Comparison of ENCODE assay signal across 9 cellular contexts in genomic region chr14:65356327-65356836, GRCh38. TPM values are rescaled to one million over a fixed set of nuclear protein-coding genes. Genes with fewer than 3 reads are reported as not detected.
DNase-seq lines count a peak whose midpoint lies in the region; ATAC-seq lines count a peak whose summit lies in the region.
"Had no signal": no experiment of that assay in that cellular context is flagged by ENCODE, and none has a peak within 500 bp of the region (broad histone marks: within the 10 kb centered on the region; RNA-seq: fewer than 3 reads in every experiment).

No MANE protein-coding gene starts in this region.

- no peak overlapping the region for H3K4me3 Mint-ChIP-seq in activated CD4-positive, alpha-beta memory T cell treated with anti-CD3 and anti-CD28 coated beads, Interleukin-2, amount 10 ng/mL, durations not matched to agents 7 days and 5 days
- H3K4me3 Mint-ChIP-seq: CD8-positive, alpha-beta T cell had no signal

- H3K9me3 Mint-ChIP-seq in activated CD4-positive, alpha-beta memory T cell treated with anti-CD3 and anti-CD28 coated beads, Interleukin-2, amount 10 ng/mL, durations not matched to agents 7 days and 5 days, result no peaks in the 10 kb centered on the region
- H3K9me3 Mint-ChIP-seq: CD8-positive, alpha-beta T cell had no signal

- CTCF ChIA-PET in activated CD4-positive, alpha-beta memory T cell treated with anti-CD3 and anti-CD28 coated beads, Interleukin-2, amount 10 ng/mL, durations not matched to agents 7 days and 5 days (lab: Charles Lee), result no interaction called here

- peak overlapping the region; percentile 71 for H3K27ac Mint-ChIP-seq in activated CD4-positive, alpha-beta memory T cell treated with anti-CD3 and anti-CD28 coated beads, Interleukin-2, amount 10 ng/mL, durations not matched to agents 7 days and 5 days
- H3K27ac Mint-ChIP-seq: CD8-positive, alpha-beta T cell had no signal

- no peaks in the 10 kb centered on the region for H3K27me3 Mint-ChIP-seq in activated CD4-positive, alpha-beta memory T cell treated with anti-CD3 and anti-CD28 coated beads, Interleukin-2, amount 10 ng/mL, durations not matched to agents 7 days and 5 days

- ATAC-seq in HG02678 (IDR thresholded peaks at IDR 0.05; ENCODE audit: unreplicated experiment) (no peak), GM18511 (IDR thresholded peaks at IDR 0.05; ENCODE audit: unreplicated experiment) (no peak), HG03565 (IDR thresholded peaks at IDR 0.05; ENCODE audit: unreplicated experiment) (no peak)
- ATAC-seq: CD8-positive, alpha-beta T cell had no signal

- POLR2A ChIA-PET in activated CD4-positive, alpha-beta memory T cell treated with anti-CD3 and anti-CD28 coated beads, Interleukin-2, amount 10 ng/mL, durations not matched to agents 7 days and 5 days (lab: Charles Lee), result interaction anchor here (1.3 kb wide), 1 partner anchor 10 kb away, joined by 3 read pairs; no protein-coding TSS in a partner anchor

- peaks cover 51% of the 10 kb centered on the region for H3K4me1 Mint-ChIP-seq in activated CD4-positive, alpha-beta memory T cell treated with anti-CD3 and anti-CD28 coated beads, Interleukin-2, amount 10 ng/mL, durations not matched to agents 7 days and 5 days

- peak; percentile 17 for DNase-seq in stimulated activated naive CD4-positive, alpha-beta T cell treated with Interleukin-2 at 50 U/mL for 16 hours (lab: John Stamatoyannopoulos, UW)
- no peak for DNase-seq in stimulated activated naive CD4-positive, alpha-beta T cell (lab: John Stamatoyannopoulos, UW)
- peak; percentile 51 for DNase-seq in activated CD4-positive, alpha-beta memory T cell treated with anti-CD3 and anti-CD28 coated beads, Interleukin-2, amount 10 ng/mL, durations not matched to agents 7 days and 5 days
- DNase-seq in iPS-NIHi11 (ENCODE audit: low spot score), result peak; percentile 61
- DNase-seq in COR-L47 (lab: John Stamatoyannopoulos, UW), result no peak

- peaks cover 22% of the 10 kb centered on the region for H3K36me3 Mint-ChIP-seq in activated CD4-positive, alpha-beta memory T cell treated with anti-CD3 and anti-CD28 coated beads, Interleukin-2, amount 10 ng/mL, durations not matched to agents 7 days and 5 days (ENCODE audit: low read depth)
- H3K36me3 Mint-ChIP-seq: CD8-positive, alpha-beta T cell had no signal

RNA-seq across cellular contexts. Expression of gene FUT8, which starts 56.1 kb away (rescaled TPM):
- 10 to 100 TPM; 85.0 to 85.5 TPM for total RNA-seq in activated CD4-positive, alpha-beta memory T cell treated with anti-CD3 and anti-CD28 coated beads, Interleukin-2, amount 10 ng/mL, durations not matched to agents 7 days and 5 days

Comparison
In these comparisons a context has a peak if more than half of its experiments do, and no peak if none do; other contexts are left out.
1. DNase-seq: peak in stimulated activated naive CD4-positive, alpha-beta T cell treated with Interleukin-2 at 50 U/mL for 16 hours (single experiment), activated CD4-positive, alpha-beta memory T cell treated with anti-CD3 and anti-CD28 coated beads, Interleukin-2, amount 10 ng/mL, durations not matched to agents 7 days and 5 days (single experiment) and iPS-NIHi11 (single experiment); none in stimulated activated naive CD4-positive, alpha-beta T cell (0 of 6) and COR-L47 (single experiment).